Comparison of ENCODE assay signal across 1 cellular context in the genomic region with DNA sequence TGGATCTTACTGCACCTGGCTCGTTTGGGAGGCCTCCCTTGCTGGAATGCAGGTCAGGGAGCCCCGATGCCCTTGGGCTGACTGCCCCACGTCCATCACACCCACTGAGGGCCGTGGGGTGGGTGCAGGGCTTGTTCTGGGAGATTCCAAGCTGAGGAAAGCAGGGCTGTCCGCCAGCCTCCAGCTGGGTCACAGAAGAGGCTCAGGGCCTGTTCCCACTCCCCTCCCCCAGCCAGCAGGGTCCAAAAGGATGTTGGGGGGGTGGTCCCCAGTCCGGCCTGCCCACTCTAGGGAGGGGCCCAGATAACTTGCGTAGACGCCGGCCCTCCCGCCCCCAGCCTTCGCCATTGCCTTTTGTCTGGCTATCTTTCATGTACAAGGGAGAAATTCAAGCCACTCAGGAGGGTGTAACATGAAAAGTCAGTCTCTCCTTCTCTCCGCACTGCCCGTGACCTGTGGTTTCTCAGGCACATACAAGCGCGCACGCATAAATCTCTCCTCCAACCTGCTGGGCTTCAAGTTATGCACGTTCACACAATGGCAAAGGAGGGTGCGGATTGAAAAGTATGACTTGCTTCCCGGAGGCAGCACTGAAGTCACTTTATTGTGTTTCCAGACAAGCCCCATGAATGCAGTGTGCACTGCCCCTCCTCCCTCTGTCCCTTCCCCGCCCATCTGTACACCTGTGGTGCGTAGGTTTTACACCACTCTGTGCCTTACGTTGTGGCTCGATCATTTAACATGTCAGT.
TF ChIP-seq lines count a peak whose summit lies in the region.

No MANE protein-coding gene starts in this region.

TF ChIP-seq in H1, 55 proteins besides CTCF, POLR2A, EP300 and RAD21:
- no peak for TF ChIP-seq RNF2 (IDR thresholded peaks at IDR 0.05; ENCODE audit: borderline replicate concordance, low read depth, low read length, missing control alignments, poor library complexity, severe bottlenecking)
